ENCODE assay signal across 8 cellular contexts in the genomic region with DNA sequence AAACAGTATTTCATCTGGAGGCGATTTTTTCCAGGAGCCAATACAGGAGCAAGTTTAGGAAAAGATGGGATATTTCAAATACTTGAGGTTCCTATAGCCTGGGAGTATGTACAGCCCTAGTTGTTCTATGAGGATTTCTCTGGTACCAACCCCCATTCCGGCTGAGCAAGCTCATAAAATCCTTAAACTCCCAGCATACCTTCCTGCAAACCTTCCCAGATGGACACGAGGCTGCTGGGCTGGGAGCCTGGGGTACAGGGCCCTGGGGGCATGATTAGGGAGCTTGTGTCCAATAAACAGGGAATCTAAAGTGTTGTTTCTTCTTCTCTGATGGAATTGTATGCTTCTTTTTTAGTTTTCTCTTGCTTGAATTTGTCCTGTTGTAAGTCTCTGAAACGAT. TPM values are rescaled to one million over a fixed set of nuclear protein-coding genes. Genes with fewer than 3 reads are reported as not detected.
A peak's percentile ranks its signal among the peaks of the same experiment; 100 is the strongest.
DNase-seq lines count a peak whose midpoint lies in the region; ATAC-seq and TF ChIP-seq lines count a peak whose summit lies in the region.

No MANE protein-coding gene starts in this region.

- POLR2A ChIA-PET in HEK293 (lab: Yijun Ruan, JAX), result interaction anchor here (0.6 to 9.7 kb wide), 17 partner anchors 13 to 1349 kb away, joined by 3 to 123 read pairs (median 4); partner anchors contain the start of genes ATP6V1G2, BAG6, C6orf47 and DDX39B

- WGBS in body of pancreas, 2 donors, result 14 to 18% methylated on average over 4 of the region's 4 CpGs
- 63 to 64% methylated on average over 1 to 2 of the region's 4 CpGs for WGBS in mesodermal cell (ENCODE audit: insufficient coverage in 2 of 2), 2 experiments

- no peak overlapping the region for H2AFZ ChIP-seq in ACC112 (ENCODE audit: low read length, unreplicated experiment)

- ATAC-seq in body of pancreas (no peak), HG03439 (IDR thresholded peaks at IDR 0.05; ENCODE audit: unreplicated experiment) (no peak), GM18502 (IDR thresholded peaks at IDR 0.05; ENCODE audit: poor library complexity, unreplicated experiment) (no peak)

- H3K79me2 ChIP-seq in ACC112 (ENCODE audit: control insufficient read depth, insufficient read depth, low read length, unreplicated experiment), result peaks cover 57% of the 10 kb centered on the region

- TF ChIP-seq CTCF in HEK293 (tag by site-specific recombination; IDR thresholded peaks at IDR 0.05) (no peak), body of pancreas (IDR thresholded peaks at IDR 0.05) (no peak), GM10266 (IDR thresholded peaks at IDR 0.05; ENCODE audit: control insufficient read depth, insufficient read depth, low read depth, missing control alignments) (no peak)

- H3K9me3 ChIP-seq in HEK293 (ENCODE audit: control insufficient read depth, insufficient read depth, low read depth, low read length) (no peaks in the 10 kb centered on the region), body of pancreas (no peaks in the 10 kb centered on the region), mesodermal cell (ENCODE audit: control insufficient read depth, low read length) (no peaks in the 10 kb centered on the region)

- H3K27ac ChIP-seq in ACC112 (ENCODE audit: low read depth, low read length) (peak overlapping the region; percentile 81), HEK293 (ENCODE audit: extremely low read depth, low read depth, low read length) (peak overlapping the region; percentile 99), body of pancreas (peak overlapping the region in 3 of 4 donors; percentile 97 to 99 (median 98)), mesodermal cell (ENCODE audit: low read depth, low read length, severe bottlenecking) (no peak overlapping the region)

- intact Hi-C loops in body of pancreas (cut with DNase I), result no loop called here

- peaks cover 7% of the 10 kb centered on the region for H3K4me1 ChIP-seq in ACC112 (ENCODE audit: control insufficient read depth, insufficient read depth, low read length, unreplicated experiment)
- H3K4me1 ChIP-seq in HEK293 (ENCODE audit: control insufficient read depth, insufficient read depth, low read length), result peaks cover 7% of the 10 kb centered on the region; the same call in 1 of the 2 replicates
- H3K4me1 ChIP-seq in body of pancreas, result peaks cover 23% of the 10 kb centered on the region
- peaks cover 13% of the 10 kb centered on the region for H3K4me1 ChIP-seq in mesodermal cell (ENCODE audit: control insufficient read depth, insufficient read depth, low read length, poor library complexity, severe bottlenecking)

- CTCF ChIA-PET in HEK293 (lab: Yijun Ruan, JAX), result interaction anchor here (0.7 to 1.4 kb wide), 5 partner anchors 12 to 42 kb away, joined by 3 to 7 read pairs (median 3); no protein-coding TSS in a partner anchor

- peaks cover 31% of the 10 kb centered on the region for H3K36me3 ChIP-seq in ACC112 (ENCODE audit: insufficient read depth, low read length)
- peaks cover 39 to 58% of the 10 kb centered on the region in 2 experiments for H3K36me3 ChIP-seq in HEK293 (ENCODE audit: control insufficient read depth in 2 of 2, insufficient read depth in 1 of 2, low read length in 2 of 2)
- peaks cover 17 to 34% of the 10 kb centered on the region in 2 donors for H3K36me3 ChIP-seq in body of pancreas (replicated peaks in 1 of 2; ENCODE audit: insufficient read depth in 1 of 2, low read depth in 2 of 2)
- H3K36me3 ChIP-seq in mesodermal cell (ENCODE audit: control insufficient read depth, insufficient read depth, low read length), result peaks cover 52% of the 10 kb centered on the region

- DNase-seq in body of pancreas (no peak), GM10266 (ENCODE audit: extremely low spot score) (no peak), NCI-H748 treated with DMSO at 0.1 percent for 48 hours (lab: John Stamatoyannopoulos, UW) (no peak)

- peak overlapping the region; percentile 94 for H3K4me3 ChIP-seq in ACC112 (ENCODE audit: low read depth, low read length)
- peak overlapping the region; percentile 97 for H3K4me3 ChIP-seq in HEK293 (ENCODE audit: low read depth, low read length)
- no peak overlapping the region for H3K4me3 ChIP-seq in body of pancreas
- peak overlapping the region; percentile 90 for H3K4me3 ChIP-seq in mesodermal cell (ENCODE audit: extremely low read depth, insufficient read depth, low read length, poor library complexity, severe bottlenecking)

- no peak for TF ChIP-seq POLR2A in body of pancreas (IDR thresholded peaks at IDR 0.05)

- no peaks in the 10 kb centered on the region for H3K27me3 ChIP-seq in ACC112 (ENCODE audit: insufficient read depth, low read length)
- no peaks in the 10 kb centered on the region for H3K27me3 ChIP-seq in body of pancreas

TF ChIP-seq in HEK293, 187 proteins besides CTCF, POLR2A, EP300 and RAD21:
- TF ChIP-seq YY1 (tag by site-specific recombination; IDR thresholded peaks at IDR 0.05) (peak; percentile 2; the same call in 1 of the 2 replicates), ZNF23 (tag by site-specific recombination; IDR thresholded peaks at IDR 0.05; ENCODE audit: borderline replicate concordance) (no peak), ZNF777 (tag by site-specific recombination; IDR thresholded peaks at IDR 0.05; ENCODE audit: borderline replicate concordance) (no peak), PATZ1 (tag by site-specific recombination; IDR thresholded peaks at IDR 0.05) (no peak), ZNF16 (tag by site-specific recombination; IDR thresholded peaks at IDR 0.05; ENCODE audit: low read depth) (no peak), ZNF747 (tag by site-specific recombination; IDR thresholded peaks at IDR 0.05) (no peak), HOXA7 (CRISPR knock-in tag; IDR thresholded peaks at IDR 0.05; ENCODE audit: borderline replicate concordance) (no peak), ZNF600 (tag by site-specific recombination; IDR thresholded peaks at IDR 0.05) (no peak), ZNF580 (tag by site-specific recombination; IDR thresholded peaks at IDR 0.05) (no peak), KLF16 (tag by site-specific recombination; IDR thresholded peaks at IDR 0.05) (no peak), ZNF248 (tag by site-specific recombination; IDR thresholded peaks at IDR 0.05) (no peak), ZNF239 (tag by site-specific recombination; IDR thresholded peaks at IDR 0.05) (no peak), ZNF514 (tag by site-specific recombination; IDR thresholded peaks at IDR 0.05) (no peak), ZNF112 (tag by site-specific recombination; IDR thresholded peaks at IDR 0.05) (no peak), ZNF391 (tag by site-specific recombination; IDR thresholded peaks at IDR 0.05; ENCODE audit: borderline replicate concordance, low read depth) (no peak), ZNF24 (tag by site-specific recombination; IDR thresholded peaks at IDR 0.05) (no peak), REPIN1 (tag by site-specific recombination; IDR thresholded peaks at IDR 0.05; ENCODE audit: low read depth) (no peak), ZFP69B (tag by site-specific recombination; IDR thresholded peaks at IDR 0.05) (no peak), ZBTB20 (tag by site-specific recombination; IDR thresholded peaks at IDR 0.05) (0 out of 2 replicates have a peak, but pooled peaks have one; percentile 19), ZNF76 (tag by site-specific recombination; IDR thresholded peaks at IDR 0.05; ENCODE audit: borderline replicate concordance, low read depth) (peak; percentile 77)

RNA-seq across cellular contexts. Expression of gene PRRC2A, which starts 1.5 kb away (rescaled TPM):
- total RNA-seq in body of pancreas, result 10 to 100 TPM; 48.8 to 57.4 TPM
- 200 TPM for polyA plus RNA-seq in mesodermal cell (2013, experiment 1 of 2)
- 170 TPM for polyA plus RNA-seq in mesodermal cell (2013, experiment 2 of 2)

RNA-seq across cellular contexts. Expression of gene AIF1, which starts 7.0 kb away (rescaled TPM):
- 1 to 10 TPM; 2.3 to 7.3 TPM for total RNA-seq in body of pancreas
- polyA plus RNA-seq in mesodermal cell (2013, experiment 1 of 2), result 5.1 TPM
- polyA plus RNA-seq in mesodermal cell (2013, experiment 2 of 2), result 3.1 TPM

RNA-seq across cellular contexts. Expression of gene NCR3, which starts 29.2 kb away (rescaled TPM):
- not detected for total RNA-seq in body of pancreas
- polyA plus RNA-seq in mesodermal cell (2013, experiment 1 of 2), result not detected
- polyA plus RNA-seq in mesodermal cell (2013, experiment 2 of 2), result not detected

RNA-seq across cellular contexts. Expression of gene BAG6, which starts 30.5 kb away (rescaled TPM):
- total RNA-seq in body of pancreas, result 100 to 1,000 TPM; 101 to 128 TPM
- polyA plus RNA-seq in mesodermal cell (2013, experiment 1 of 2), result 332 TPM
- polyA plus RNA-seq in mesodermal cell (2013, experiment 2 of 2), result 281 TPM

RNA-seq across cellular contexts. Expression of gene APOM, which starts 33.7 kb away (rescaled TPM):
- total RNA-seq in body of pancreas, result 1 to 10 TPM in 1 of 2 donors, not detected in 1; 1.6 TPM
- polyA plus RNA-seq in mesodermal cell (2013, experiment 1 of 2), result 2.3 TPM
- polyA plus RNA-seq in mesodermal cell (2013, experiment 2 of 2), result 1.9 TPM

Comparison
In these comparisons a context has a peak if more than half of its experiments do, and no peak if none do; other contexts are left out.
1. H3K4me3 ChIP-seq: peak in ACC112 (single experiment), HEK293 (single experiment) and mesodermal cell (single experiment); none in body of pancreas (0 of 2).